In genomic region chr4:179671609-179672008, GRCh38 we compare ENCODE assay signal across 15 cellular contexts.
DNase-seq lines count a peak whose midpoint lies in the region; ATAC-seq, FAIRE-seq and TF ChIP-seq lines count a peak whose summit lies in the region.
"Had no signal": no experiment of that assay in that cellular context is flagged by ENCODE, and none has a peak within 500 bp of the region (broad histone marks: within the 10 kb centered on the region; RNA-seq: fewer than 3 reads in every experiment).

No MANE protein-coding gene starts in this region.

- TF ChIP-seq CTCF in HepG2 (CRISPR knock-in tag; IDR thresholded peaks at IDR 0.05), result no peak
- TF ChIP-seq CTCF in right lobe of liver (IDR thresholded peaks at IDR 0.05), result no peak
- no peak for TF ChIP-seq CTCF in K562 (IDR thresholded peaks at IDR 0.05 in 2 of 3, conservative IDR thresholded peaks at IDR 0.05 in 1 of 3; ENCODE audit: insufficient read depth in 2 of 3, low read depth in 1 of 3, low read length in 3 of 3)
- no peak for TF ChIP-seq CTCF in brain microvascular endothelial cell (IDR thresholded peaks at IDR 0.05; ENCODE audit: low read depth, low read length, missing control alignments)
- no peak for TF ChIP-seq CTCF in pancreas (IDR thresholded peaks at IDR 0.05)

- H4K20me1 ChIP-seq in HepG2 (ENCODE audit: insufficient read depth, low read length), result no peaks in the 10 kb centered on the region
- H4K20me1 ChIP-seq in K562 (replicated peaks; ENCODE audit: control insufficient read depth, insufficient read depth, low read length), result no peaks in the 10 kb centered on the region

- H3K9me3 ChIP-seq in HepG2 (ENCODE audit: low read length) (peaks cover 4% of the 10 kb centered on the region; the same call in 1 of the 2 replicates), right lobe of liver (no peaks in the 10 kb centered on the region), K562 (replicated peaks; ENCODE audit: control insufficient read depth, insufficient read depth, low read depth, low read length) (no peaks in the 10 kb centered on the region), pancreas (no peaks in the 10 kb centered on the region)
- H3K9me3 ChIP-seq: A549, HAP-1 had no signal

- H3K27ac ChIP-seq in HepG2 (ENCODE audit: extremely low read length, insufficient read depth, low read length) (no peak overlapping the region), right lobe of liver (no peak overlapping the region), K562 (ENCODE audit: extremely low read depth, low read depth, low read length) (no peak overlapping the region), brain microvascular endothelial cell (no peak overlapping the region), pancreas (no peak overlapping the region)
- H3K27ac ChIP-seq: A549, C4-2B, GM23248 had no signal

- FAIRE-seq in HepG2 (lab: Jason Lieb, UNC), result no peak
- no peak for FAIRE-seq in K562 (lab: Jason Lieb, UNC)
- FAIRE-seq in pancreas (lab: Jason Lieb, UNC), result no peak
- FAIRE-seq: A549, GM12878, GM18507 had no signal

- H3K9ac ChIP-seq in HepG2 (ENCODE audit: insufficient read depth, low read depth, low read length), result no peak overlapping the region
- H3K9ac ChIP-seq in K562 (ENCODE audit: insufficient read depth in 1 of 2, low read depth in 2 of 2, low read length in 2 of 2), result no peak overlapping the region
- H3K9ac ChIP-seq: GM23248 had no signal

- no peaks in the 10 kb centered on the region for H3K4me1 ChIP-seq in HepG2 (ENCODE audit: insufficient read depth, low read length)
- H3K4me1 ChIP-seq in right lobe of liver, result no peaks in the 10 kb centered on the region
- no peaks in the 10 kb centered on the region for H3K4me1 ChIP-seq in K562 (replicated peaks in 1 of 2; ENCODE audit: control insufficient read depth in 2 of 2, insufficient read depth in 2 of 2, low read length in 2 of 2)
- H3K4me1 ChIP-seq in pancreas, result no peaks in the 10 kb centered on the region
- H3K4me1 ChIP-seq: A549, BE2C, HAP-1 had no signal

- ATAC-seq in HepG2 (no peak), right lobe of liver (no peak), K562 (no peak), pancreas (no peak)
- ATAC-seq: A549, GM12878 had no signal

- H3K4me2 ChIP-seq in HepG2 (ENCODE audit: low read depth, low read length), result no peak overlapping the region
- no peak overlapping the region for H3K4me2 ChIP-seq in K562 (ENCODE audit: insufficient read depth, low read length)
- H3K4me2 ChIP-seq: A549 had no signal

- POLR2A ChIA-PET in HepG2 (lab: Yijun Ruan, JAX) (no interaction called here), K562 (lab: Yijun Ruan, JAX) (no interaction called here)

- H3K9me1 ChIP-seq in K562 (ENCODE audit: control insufficient read depth, insufficient read depth, low read length), result no peaks in the 10 kb centered on the region

- no peaks in the 10 kb centered on the region for H3K36me3 ChIP-seq in HepG2 (replicated peaks in 1 of 2; ENCODE audit: control insufficient read depth in 1 of 2, insufficient read depth in 2 of 2, low read length in 2 of 2)
- no peaks in the 10 kb centered on the region for H3K36me3 ChIP-seq in right lobe of liver
- H3K36me3 ChIP-seq in K562 (ENCODE audit: control insufficient read depth, insufficient read depth, low read length), result no peaks in the 10 kb centered on the region
- H3K36me3 ChIP-seq in brain microvascular endothelial cell (replicated peaks), result no peaks in the 10 kb centered on the region
- no peaks in the 10 kb centered on the region for H3K36me3 ChIP-seq in pancreas
- H3K36me3 ChIP-seq: BE2C, HAP-1 had no signal

- H3K4me3 ChIP-seq in HepG2 (replicated peaks in 1 of 3; ENCODE audit: insufficient read depth in 1 of 3, low read depth in 2 of 3, low read length in 3 of 3) (no peak overlapping the region), right lobe of liver (no peak overlapping the region), K562 (no peak overlapping the region), brain microvascular endothelial cell (ENCODE audit: low read depth, low read length) (no peak overlapping the region), pancreas (no peak overlapping the region)
- H3K4me3 ChIP-seq: A549, GM12878, GM23248, HAP-1 had no signal

- H3K79me2 ChIP-seq in HepG2 (ENCODE audit: insufficient read depth, low read length) (no peaks in the 10 kb centered on the region), K562 (ENCODE audit: control insufficient read depth, insufficient read depth, low read length) (no peaks in the 10 kb centered on the region)

- no peaks in the 10 kb centered on the region for H3K27me3 ChIP-seq in HepG2 (ENCODE audit: control insufficient read depth in 1 of 2, insufficient read depth in 2 of 2, low read length in 2 of 2)
- no peaks in the 10 kb centered on the region for H3K27me3 ChIP-seq in right lobe of liver
- H3K27me3 ChIP-seq in K562 (ENCODE audit: control insufficient read depth in 2 of 2, insufficient read depth in 2 of 2, low read length in 2 of 2), result no peaks in the 10 kb centered on the region
- no peaks in the 10 kb centered on the region for H3K27me3 ChIP-seq in brain microvascular endothelial cell (replicated peaks)
- H3K27me3 ChIP-seq in pancreas, result no peaks in the 10 kb centered on the region
- H3K27me3 ChIP-seq: BE2C had no signal

- in situ Hi-C loops in HepG2 (cut with HindIII; ENCODE audit: extremely low pct_ligation_motif_present, low pct_unique_long_range_greater_than_20kb), result no loop called here
- in situ Hi-C loops in K562 (cut with MboI), result no loop called here
- in situ Hi-C loops in brain microvascular endothelial cell (cut with HindIII; ENCODE audit: low pct_ligation_motif_present, low sequenced_read_pairs), result no loop called here

- no peak for DNase-seq in HepG2 (ENCODE audit: low spot score)
- no peak for DNase-seq in right lobe of liver
- peak; percentile 32 for DNase-seq in OCI-M1 (lab: John Stamatoyannopoulos, UW)
- DNase-seq in K562 (ENCODE audit: extremely low read depth in 1 of 4, low spot score in 3 of 4), result no peak
- no peak for DNase-seq in brain microvascular endothelial cell
- DNase-seq in pancreas, result no peak
- DNase-seq in NCI-H1092 (lab: John Stamatoyannopoulos, UW), result no peak
- DNase-seq: CD4-positive, alpha-beta memory T cell; GM23248 had no signal

- no peak overlapping the region for H2AFZ ChIP-seq in HepG2 (ENCODE audit: low read length)
- no peak overlapping the region for H2AFZ ChIP-seq in K562 (ENCODE audit: low read depth, low read length)
- H2AFZ ChIP-seq: GM23248 had no signal

- no peak for TF ChIP-seq RAD21 in HepG2 (CRISPR knock-in tag; IDR thresholded peaks at IDR 0.05)
- TF ChIP-seq RAD21 in K562 (CRISPR knock-in tag; conservative IDR thresholded peaks at IDR 0.05 in 1 of 2, IDR thresholded peaks at IDR 0.05 in 1 of 2), result no peak

- CTCF ChIA-PET in HepG2 (lab: Yijun Ruan, JAX; ENCODE audit: low intra/inter-chr PET ratio, low total read pairs), result no interaction called here
- CTCF ChIA-PET in K562 (lab: Yijun Ruan, JAX; ENCODE audit: low intra/inter-chr PET ratio), result no interaction called here

- TF ChIP-seq POLR2A in HepG2 (IDR thresholded peaks at IDR 0.05; ENCODE audit: insufficient read depth in 1 of 2, low read depth in 2 of 2, low read length in 2 of 2) (no peak), right lobe of liver (IDR thresholded peaks at IDR 0.05) (no peak), K562 (conservative IDR thresholded peaks at IDR 0.05) (no peak)

- TF ChIP-seq EP300 in HepG2 (IDR thresholded peaks at IDR 0.05; ENCODE audit: low read depth in 2 of 2, low read length in 2 of 2) (no peak), HepG2 (CRISPR knock-in tag; IDR thresholded peaks at IDR 0.05; ENCODE audit: borderline replicate concordance) (no peak), K562 (IDR thresholded peaks at IDR 0.05; ENCODE audit: low read length) (no peak)

- 0% methylated on average over 2 of the region's 2 CpGs for WGBS in HepG2 (ENCODE audit: low lambda C conversion rate)
- 60% methylated on average over 2 of the region's 2 CpGs for WGBS in right lobe of liver (ENCODE audit: insufficient coverage, low coverage, low lambda C conversion rate, missing lambda C conversion rate)
- 0% methylated on average over 2 of the region's 2 CpGs for WGBS in K562 (ENCODE audit: insufficient coverage, low coverage, missing lambda C conversion rate)
- WGBS in pancreas, 2 donors, result 45 to 55% methylated on average over 2 of the region's 2 CpGs

- intact Hi-C loops in HepG2 (cut with micrococcal nuclease; ENCODE audit: unreplicated experiment), result no loop called here
- intact Hi-C loops in right lobe of liver (cut with DNase I), result no loop called here
- intact Hi-C loops in K562 (cut with micrococcal nuclease), result no loop called here
- intact Hi-C loops in pancreas (cut with DNase I), result no loop called here

- BruUV-seq in HepG2 (replicated peaks; lab: Mats Ljungman, UMichigan), result no TSS peak
- BruUV-seq in K562 (replicated peaks; lab: Mats Ljungman, UMichigan), result no TSS peak

TF ChIP-seq in HepG2, 621 proteins besides CTCF, POLR2A, EP300 and RAD21 (continues in another document):
- no peak for TF ChIP-seq ZNF83 (CRISPR knock-in tag; IDR thresholded peaks at IDR 0.05; ENCODE audit: borderline replicate concordance)
- no peak for TF ChIP-seq ZNF513 (CRISPR knock-in tag; conservative IDR thresholded peaks at IDR 0.05)
- TF ChIP-seq PPARG (CRISPR knock-in tag; conservative IDR thresholded peaks at IDR 0.05), result no peak

TF ChIP-seq in K562, 482 proteins besides CTCF, POLR2A, EP300 and RAD21 (continues in another document):
- no peak for TF ChIP-seq ZBTB1 (CRISPR knock-in tag; IDR thresholded peaks at IDR 0.05; ENCODE audit: borderline replicate concordance, low read depth)
- no peak for TF ChIP-seq PRPF4 (IDR thresholded peaks at IDR 0.05; ENCODE audit: insufficient read depth, low read depth, low read length, poor library complexity, severe bottlenecking)
- TF ChIP-seq MEF2A (IDR thresholded peaks at IDR 0.05; ENCODE audit: control insufficient read depth, low read depth, low read length), result peak; percentile 60; the same call in 1 of the 2 replicates
- no peak for TF ChIP-seq HMG20B (CRISPR knock-in tag; IDR thresholded peaks at IDR 0.05)
